Comparison of ENCODE assay signal across 9 cellular contexts in genomic region chr17:75036643-75037268, GRCh38. TPM values are rescaled to one million over a fixed set of nuclear protein-coding genes. Genes with fewer than 3 reads are reported as not detected.
DNase-seq lines count a peak whose midpoint lies in the region; ATAC-seq, FAIRE-seq and TF ChIP-seq lines count a peak whose summit lies in the region.
"Had no signal": no experiment of that assay in that cellular context is flagged by ENCODE, and none has a peak within 500 bp of the region (broad histone marks: within the 10 kb centered on the region; RNA-seq: fewer than 3 reads in every experiment).

No MANE protein-coding gene starts in this region.

- BruUV-seq in MCF 10A (replicated peaks; lab: Mats Ljungman, UMichigan), result no TSS peak

- no peak overlapping the region for H3K9ac ChIP-seq in endodermal cell (ENCODE audit: extremely low read depth, low read length, poor library complexity, severe bottlenecking)
- H3K9ac ChIP-seq in stomach smooth muscle (ENCODE audit: low read length in 2 of 2), result no peak overlapping the region
- H3K9ac ChIP-seq: BLaER1 treated with 17β-estradiol and CSF1 and Interleukin-3, amounts not matched to agents 10 nM and 100 nM had no signal

- no peak for FAIRE-seq in urothelium cell line (lab: Jason Lieb, UNC)

- intact Hi-C loops in breast epithelium (cut with DNase I; ENCODE audit: low total_unique reads), result loop anchor here (10.0 kb wide), 1 partner anchor 52 kb away; the partner anchor contains the start of gene CDR2L
- intact Hi-C loops in MCF 10A (cut with micrococcal nuclease), result no loop called here
- intact Hi-C loops in activated CD4-positive, alpha-beta memory T cell treated with anti-CD3 and anti-CD28 coated beads for 36 hours (cut with micrococcal nuclease), result loop anchor here (1.0 to 10.0 kb wide), 3 partner anchors 10 to 368 kb away; partner anchors contain the start of genes ATP5PD, GGA3, GRB2 and MRPS7

- CTCF ChIA-PET in MCF 10A (lab: Yijun Ruan, JAX), result interaction anchor here (0.6 kb wide), 1 partner anchor 32 kb away, joined by 3 read pairs; no protein-coding TSS in a partner anchor
- CTCF ChIA-PET in activated CD4-positive, alpha-beta memory T cell treated with anti-CD3 and anti-CD28 coated beads for 36 hours (lab: Charles Lee), result interaction anchor here (0.7 to 1.2 kb wide), 3 partner anchors 75 to 204 kb away, joined by 3 to 5 read pairs (median 4); no protein-coding TSS in a partner anchor

- H3K4me3 ChIP-seq in breast epithelium, result peak overlapping the region in 1 of 3 donors; percentile 13
- no peak overlapping the region for H3K4me3 ChIP-seq in endodermal cell (ENCODE audit: low read length)
- peak overlapping the region in 1 of 2 donors; percentile 40 for H3K4me3 ChIP-seq in stomach smooth muscle (ENCODE audit: low read length in 2 of 2)
- H3K4me3 ChIP-seq: BLaER1 treated with 17β-estradiol and CSF1 and Interleukin-3, amounts not matched to agents 10 nM and 100 nM had no signal

- POLR2A ChIA-PET in MCF 10A (lab: Yijun Ruan, JAX), result interaction anchor here (0.9 to 3.6 kb wide), 5 partner anchors 11 to 165 kb away, joined by 3 to 63 read pairs (median 14); partner anchors contain the start of genes ATP5PD, CDR2L and KCTD2
- POLR2A ChIA-PET in activated CD4-positive, alpha-beta memory T cell treated with anti-CD3 and anti-CD28 coated beads for 36 hours (lab: Charles Lee), result interaction anchor here (0.6 to 3.7 kb wide), 4 partner anchors 10 to 164 kb away, joined by 3 to 26 read pairs (median 3); partner anchors contain the start of genes ATP5PD, FDXR and KCTD2

- H3K36me3 ChIP-seq in breast epithelium (no peaks in the 10 kb centered on the region), endodermal cell (ENCODE audit: control insufficient read depth, insufficient read depth, low read length) (peaks cover 38% of the 10 kb centered on the region), stomach smooth muscle (ENCODE audit: control insufficient read depth in 2 of 2, insufficient read depth in 2 of 2, low read length in 2 of 2) (peaks cover 26 to 32% of the 10 kb centered on the region in 2 donors)

- no peak overlapping the region for H3K4me3 Mint-ChIP-seq in MCF 10A (ENCODE audit: unreplicated experiment)
- H3K4me3 Mint-ChIP-seq in activated CD4-positive, alpha-beta memory T cell treated with anti-CD3 and anti-CD28 coated beads for 36 hours, result peak overlapping the region; percentile 61
- no peak overlapping the region for H3K4me3 Mint-ChIP-seq in endodermal cell
- H3K4me3 Mint-ChIP-seq in nephron, result peak overlapping the region; percentile 45 to 68 (median 57)

- no peak for TF ChIP-seq POLR2A in breast epithelium (IDR thresholded peaks at IDR 0.05)

- DNase-seq in breast epithelium (ENCODE audit: low spot score in 2 of 2) (peak; percentile 57 to 67), MCF 10A (ENCODE audit: unreplicated experiment) (no peak), endodermal cell (peak; percentile 79), urothelium cell line (ENCODE audit: low spot score) (no peak)
- DNase-seq in activated CD4-positive, alpha-beta memory T cell treated with anti-CD3 and anti-CD28 coated beads for 36 hours, result peak; percentile 92

- H3K36me3 Mint-ChIP-seq in MCF 10A (ENCODE audit: insufficient read depth, unreplicated experiment) (peaks cover 80% of the 10 kb centered on the region), endodermal cell (ENCODE audit: low read depth) (peaks cover 39% of the 10 kb centered on the region), nephron (ENCODE audit: low read depth) (peaks cover 23% of the 10 kb centered on the region)
- H3K36me3 Mint-ChIP-seq in activated CD4-positive, alpha-beta memory T cell treated with anti-CD3 and anti-CD28 coated beads for 36 hours, result peaks cover 26% of the 10 kb centered on the region

- TF ChIP-seq CTCF in breast epithelium (IDR thresholded peaks at IDR 0.05), result no peak
- TF ChIP-seq CTCF in MCF 10A (IDR thresholded peaks at IDR 0.05; ENCODE audit: unreplicated experiment), result no peak
- TF ChIP-seq CTCF in endodermal cell (conservative IDR thresholded peaks at IDR 0.05), result no peak
- TF ChIP-seq CTCF in nephron (IDR thresholded peaks at IDR 0.05; ENCODE audit: unreplicated experiment in 3 of 3), result no peak

- no peak for ATAC-seq in HG03521 (IDR thresholded peaks at IDR 0.05; ENCODE audit: unreplicated experiment)

- H3K27me3 ChIP-seq in breast epithelium, result no peaks in the 10 kb centered on the region
- no peaks in the 10 kb centered on the region for H3K27me3 ChIP-seq in endodermal cell (ENCODE audit: control insufficient read depth, insufficient read depth, low read length, poor library complexity, severe bottlenecking)
- H3K27me3 ChIP-seq in stomach smooth muscle (ENCODE audit: control insufficient read depth in 1 of 2, insufficient read depth in 2 of 2, low read length in 2 of 2), result no peaks in the 10 kb centered on the region

- WGBS in endodermal cell (ENCODE audit: insufficient coverage in 1 of 2, insufficient read length in 1 of 2), 2 experiments, result 97% methylated on average over 25 to 27 of the region's 27 CpGs

- H3K27me3 Mint-ChIP-seq in MCF 10A (ENCODE audit: insufficient read depth, unreplicated experiment) (no peaks in the 10 kb centered on the region), endodermal cell (ENCODE audit: insufficient read depth) (peaks cover 6% of the 10 kb centered on the region), nephron (ENCODE audit: low read depth) (peaks cover 8% of the 10 kb centered on the region)
- H3K27me3 Mint-ChIP-seq in activated CD4-positive, alpha-beta memory T cell treated with anti-CD3 and anti-CD28 coated beads for 36 hours, result peaks cover 4% of the 10 kb centered on the region

- H3K9me3 Mint-ChIP-seq in MCF 10A (ENCODE audit: unreplicated experiment) (no peaks in the 10 kb centered on the region), endodermal cell (peaks cover 3% of the 10 kb centered on the region), nephron (peaks cover 6% of the 10 kb centered on the region)
- no peaks in the 10 kb centered on the region for H3K9me3 Mint-ChIP-seq in activated CD4-positive, alpha-beta memory T cell treated with anti-CD3 and anti-CD28 coated beads for 36 hours

- H3K4me1 Mint-ChIP-seq in MCF 10A (ENCODE audit: insufficient read depth, unreplicated experiment) (peaks cover 12% of the 10 kb centered on the region), endodermal cell (peaks cover 6% of the 10 kb centered on the region), nephron (peaks cover 19% of the 10 kb centered on the region)
- peaks cover 49% of the 10 kb centered on the region for H3K4me1 Mint-ChIP-seq in activated CD4-positive, alpha-beta memory T cell treated with anti-CD3 and anti-CD28 coated beads for 36 hours (ENCODE audit: low read depth)

- H3K27ac Mint-ChIP-seq in MCF 10A (ENCODE audit: low read depth, unreplicated experiment), result no peak overlapping the region
- peak overlapping the region; percentile 83 for H3K27ac Mint-ChIP-seq in activated CD4-positive, alpha-beta memory T cell treated with anti-CD3 and anti-CD28 coated beads for 36 hours
- H3K27ac Mint-ChIP-seq in endodermal cell, result peak overlapping the region; percentile 79
- peak overlapping the region; percentile 36 to 51 (median 47) for H3K27ac Mint-ChIP-seq in nephron

- H3K27ac ChIP-seq in breast epithelium (peak overlapping the region; percentile 70 to 96), endodermal cell (ENCODE audit: low read depth, low read length) (peak overlapping the region; percentile 29), stomach smooth muscle (ENCODE audit: low read length) (peak overlapping the region; percentile 46)
- H3K27ac ChIP-seq: BLaER1 treated with 17β-estradiol and CSF1 and Interleukin-3, amounts not matched to agents 10 nM and 100 nM had no signal

- H3K4me1 ChIP-seq in breast epithelium, result peaks cover 3 to 9% of the 10 kb centered on the region in 2 donors
- no peaks in the 10 kb centered on the region for H3K4me1 ChIP-seq in endodermal cell (ENCODE audit: control insufficient read depth, insufficient read depth, low read length)
- peaks cover 32% of the 10 kb centered on the region for H3K4me1 ChIP-seq in stomach smooth muscle (ENCODE audit: control insufficient read depth, insufficient read depth, low read length)

- no peaks in the 10 kb centered on the region for H3K9me3 ChIP-seq in breast epithelium
- H3K9me3 ChIP-seq in endodermal cell (ENCODE audit: control insufficient read depth, low read length), result no peaks in the 10 kb centered on the region
- H3K9me3 ChIP-seq in stomach smooth muscle (ENCODE audit: control insufficient read depth in 2 of 2, low read length in 2 of 2), result no peaks in the 10 kb centered on the region

RNA-seq across cellular contexts. Expression of gene ATP5PD, which starts 10.0 kb away (rescaled TPM):
- 100 to 1,000 TPM; 190 to 268 (median 222) TPM for total RNA-seq in breast epithelium
- 362 and 455 TPM in 2 replicates for total RNA-seq in MCF 10A (2022)
- total RNA-seq in activated CD4-positive, alpha-beta memory T cell treated with anti-CD3 and anti-CD28 coated beads for 36 hours, result 100 to 1,000 TPM; 249 to 261 TPM
- total RNA-seq in endodermal cell, result 100 to 1,000 TPM; 244 to 295 TPM
- polyA plus RNA-seq in endodermal cell (2013, experiment 1 of 2), result 203 TPM
- 189 TPM for polyA plus RNA-seq in endodermal cell (2013, experiment 2 of 2)

RNA-seq across cellular contexts. Expression of gene KCTD2, which starts 10.3 kb away (rescaled TPM):
- total RNA-seq in breast epithelium, result 10 to 100 TPM; 23.5 to 28.4 (median 24.6) TPM
- 11.9 and 12.8 TPM in 2 replicates for total RNA-seq in MCF 10A (2022)
- 10 to 100 TPM; 20.6 to 23.3 TPM for total RNA-seq in activated CD4-positive, alpha-beta memory T cell treated with anti-CD3 and anti-CD28 coated beads for 36 hours
- total RNA-seq in endodermal cell, result 10 to 100 TPM; 27.7 to 32.8 TPM
- polyA plus RNA-seq in endodermal cell (2013, experiment 1 of 2), result 29.2 TPM
- 25.5 TPM for polyA plus RNA-seq in endodermal cell (2013, experiment 2 of 2)

RNA-seq across cellular contexts. Expression of gene MRPL58, which starts 24.3 kb away (rescaled TPM):
- total RNA-seq in breast epithelium (10 to 100 TPM; 38.6 to 48.6 (median 44.6) TPM), MCF 10A (2022) (56.5 and 71.2 TPM in 2 replicates), endodermal cell (10 to 100 TPM; 29.7 to 30.1 TPM)
- 10 to 100 TPM; 57.7 TPM for total RNA-seq in activated CD4-positive, alpha-beta memory T cell treated with anti-CD3 and anti-CD28 coated beads for 36 hours
- 41.9 TPM for polyA plus RNA-seq in endodermal cell (2013, experiment 1 of 2)
- 36.4 TPM for polyA plus RNA-seq in endodermal cell (2013, experiment 2 of 2)

RNA-seq across cellular contexts. Expression of gene CDR2L, which starts 49.3 kb away (rescaled TPM):
- total RNA-seq in breast epithelium (10 to 100 TPM in 1 of 3 donors, 1 to 10 TPM in 2; 8.0 to 13.1 (median 9.2) TPM), MCF 10A (2022) (3.4 and 4.1 TPM in 2 replicates), endodermal cell (10 to 100 TPM; 20.4 to 23.6 TPM)
- 1 to 10 TPM; 1.1 to 1.3 TPM for total RNA-seq in activated CD4-positive, alpha-beta memory T cell treated with anti-CD3 and anti-CD28 coated beads for 36 hours
- polyA plus RNA-seq in endodermal cell (2013, experiment 1 of 2), result 14.9 TPM
- polyA plus RNA-seq in endodermal cell (2013, experiment 2 of 2), result 15.8 TPM

RNA-seq across cellular contexts. Expression of gene SLC16A5, which starts 51.0 kb away (rescaled TPM):
- total RNA-seq in breast epithelium (10 to 100 TPM in 2 of 3 donors, 1 to 10 TPM in 1; 9.0 to 19.8 (median 18.4) TPM), MCF 10A (2022) (26.0 and 33.1 TPM in 2 replicates), endodermal cell (10 to 100 TPM; 28.8 to 54.0 TPM)
- total RNA-seq in activated CD4-positive, alpha-beta memory T cell treated with anti-CD3 and anti-CD28 coated beads for 36 hours, result 1 to 10 TPM; 6.7 to 7.7 TPM
- 10.8 TPM for polyA plus RNA-seq in endodermal cell (2013, experiment 1 of 2)
- polyA plus RNA-seq in endodermal cell (2013, experiment 2 of 2), result 7.6 TPM

Comparison
In these comparisons a context has a peak if more than half of its experiments do, and no peak if none do; other contexts are left out.
1. DNase-seq: peak in breast epithelium (2 of 2), activated CD4-positive, alpha-beta memory T cell treated with anti-CD3 and anti-CD28 coated beads for 36 hours (single experiment) and endodermal cell (single experiment); none in MCF 10A (single experiment) and urothelium cell line (single experiment).
2. H3K27ac ChIP-seq: peak in every context shown above with its lines; median percentile 83 in breast epithelium; 46 in stomach smooth muscle; 29 in endodermal cell.
3. H3K4me3 Mint-ChIP-seq: peak in activated CD4-positive, alpha-beta memory T cell treated with anti-CD3 and anti-CD28 coated beads for 36 hours (single experiment) and nephron (3 of 3); none in MCF 10A (single experiment) and endodermal cell (single experiment).